Comparison of ENCODE assay signal across 8 cellular contexts in the genomic region with DNA sequence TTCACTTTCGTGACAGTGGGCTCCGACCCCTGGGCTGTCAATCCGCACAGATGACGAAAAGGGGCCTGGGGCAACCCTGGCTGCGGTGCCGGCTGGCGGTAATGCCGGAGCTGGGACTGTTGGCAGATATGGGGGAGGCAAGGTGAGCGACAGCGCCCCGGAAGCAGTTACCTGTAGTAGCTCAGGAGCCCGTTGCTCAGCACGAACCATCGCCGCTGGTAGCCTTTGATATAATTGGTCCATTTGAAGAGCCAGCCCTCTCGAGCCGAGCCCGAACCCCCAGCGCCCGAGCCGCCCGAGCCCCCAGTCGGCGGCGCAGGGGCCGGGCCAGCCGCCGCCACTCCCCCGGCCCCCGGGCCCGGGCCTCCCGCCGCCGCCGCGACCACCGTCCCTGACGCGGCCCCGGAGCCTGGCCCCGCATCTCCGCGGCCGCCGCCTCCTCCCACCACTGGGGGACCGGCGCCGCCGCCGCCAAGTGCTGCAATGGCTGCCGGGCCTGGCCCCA. TPM values are rescaled to one million over a fixed set of nuclear protein-coding genes. Genes with fewer than 3 reads are reported as not detected.
A peak's percentile ranks its signal among the peaks of the same experiment; 100 is the strongest.
DNase-seq lines count a peak whose midpoint lies in the region; ATAC-seq, FAIRE-seq and TF ChIP-seq lines count a peak whose summit lies in the region.

No MANE protein-coding gene starts in this region.

- H3K27ac ChIP-seq in iPS-18a (ENCODE audit: low read length): no peak overlapping the region
- H3K27ac ChIP-seq in small intestine (ENCODE audit: low read depth in 1 of 2, low read length in 1 of 2): peak overlapping the region; percentile 97

- DNase-seq in ACHN (peak; percentile 2), astrocyte of the cerebellum (ENCODE audit: low read depth) (no peak), small intestine (peak; percentile 71), AML-193 (lab: John Stamatoyannopoulos, UW) (no peak)

- H3K36me3 Mint-ChIP-seq in T-helper 1 cell treated with Interleukin-12 subunit alpha and Interleukin-12 subunit beta and Interleukin-4 antibody, amounts not matched to agents 30 μg/mL and 1 μg/mL, for 36 hours (ENCODE audit: low read depth): peaks cover 11% of the 10 kb centered on the region

- H3K9me3 Mint-ChIP-seq in T-helper 1 cell treated with Interleukin-12 subunit alpha and Interleukin-12 subunit beta and Interleukin-4 antibody, amounts not matched to agents 30 μg/mL and 1 μg/mL, for 36 hours: no peaks in the 10 kb centered on the region

- no peak for FAIRE-seq in small intestine (lab: Jason Lieb, UNC)

- peak overlapping the region; percentile 82 for H3K4me3 ChIP-seq in astrocyte of the cerebellum (ENCODE audit: low read depth, low read length)
- H3K4me3 ChIP-seq in iPS-18a (ENCODE audit: low read length): peak overlapping the region; percentile 93
- peak overlapping the region; percentile 88 to 98 for H3K4me3 ChIP-seq in small intestine (ENCODE audit: low read depth in 1 of 2, low read length in 2 of 2)

- H3K27me3 ChIP-seq in iPS-18a (ENCODE audit: control insufficient read depth, insufficient read depth, low read length) (no peaks in the 10 kb centered on the region), small intestine (ENCODE audit: control insufficient read depth in 2 of 2, insufficient read depth in 2 of 2, low read length in 2 of 2) (no peaks in the 10 kb centered on the region)

- no peak for TF ChIP-seq CTCF in astrocyte of the cerebellum (IDR thresholded peaks at IDR 0.05; ENCODE audit: low read depth, low read length, missing control alignments)

- H3K4me1 Mint-ChIP-seq in T-helper 1 cell treated with Interleukin-12 subunit alpha and Interleukin-12 subunit beta and Interleukin-4 antibody, amounts not matched to agents 30 μg/mL and 1 μg/mL, for 36 hours (ENCODE audit: low read depth): peaks cover 39% of the 10 kb centered on the region

- WGBS in small intestine, 3 donors: 0% methylated on average over 22 to 51 of the region's 51 CpGs

- H3K4me1 ChIP-seq in iPS-18a (ENCODE audit: control insufficient read depth, low read depth, low read length) (peaks cover 6% of the 10 kb centered on the region), small intestine (ENCODE audit: control insufficient read depth in 2 of 2, insufficient read depth in 1 of 2, low read depth in 1 of 2, low read length in 1 of 2) (peaks cover 4 to 24% of the 10 kb centered on the region in 2 donors)

- H3K9ac ChIP-seq in iPS-18a (ENCODE audit: low read length): peak overlapping the region; percentile 64

- H3K27ac Mint-ChIP-seq in T-helper 1 cell treated with Interleukin-12 subunit alpha and Interleukin-12 subunit beta and Interleukin-4 antibody, amounts not matched to agents 30 μg/mL and 1 μg/mL, for 36 hours: peak overlapping the region; percentile 92

- H3K36me3 ChIP-seq in iPS-18a (ENCODE audit: control insufficient read depth, low read depth, low read length) (peaks cover 10% of the 10 kb centered on the region), small intestine (ENCODE audit: control insufficient read depth in 2 of 2, insufficient read depth in 2 of 2, low read length in 2 of 2) (peaks cover 1 to 2% of the 10 kb centered on the region in 2 donors)

- ATAC-seq in GM19395 (IDR thresholded peaks at IDR 0.05; ENCODE audit: unreplicated experiment) (peak; percentile 21), HG03571 (IDR thresholded peaks at IDR 0.05; ENCODE audit: unreplicated experiment) (peak; percentile 7)

- in situ Hi-C loops in ACHN (cut with HindIII; ENCODE audit: low pct_ligation_motif_present, low pct_unique_long_range_greater_than_20kb, low sequenced_read_pairs) (no loop called here), astrocyte of the cerebellum (cut with HindIII; ENCODE audit: low sequenced_read_pairs) (no loop called here)

- peak overlapping the region; percentile 98 for H3K4me3 Mint-ChIP-seq in T-helper 1 cell treated with Interleukin-12 subunit alpha and Interleukin-12 subunit beta and Interleukin-4 antibody, amounts not matched to agents 30 μg/mL and 1 μg/mL, for 36 hours

- H3K9me3 ChIP-seq in iPS-18a (ENCODE audit: control insufficient read depth, low read depth, low read length) (no peaks in the 10 kb centered on the region), small intestine (ENCODE audit: control insufficient read depth, low read depth) (no peaks in the 10 kb centered on the region)

- H3K27me3 Mint-ChIP-seq in T-helper 1 cell treated with Interleukin-12 subunit alpha and Interleukin-12 subunit beta and Interleukin-4 antibody, amounts not matched to agents 30 μg/mL and 1 μg/mL, for 36 hours (ENCODE audit: low read depth): no peaks in the 10 kb centered on the region

RNA-seq across cellular contexts. Expression of a gene that starts 0.4 kb away (rescaled TPM):
- 10 to 100 TPM; 22.2 to 27.3 (median 25.9) TPM for polyA plus RNA-seq in small intestine

RNA-seq across cellular contexts. Expression of a gene that starts 53.7 kb away (rescaled TPM):
- polyA plus RNA-seq in small intestine: 10 to 100 TPM; 14.5 to 22.3 (median 15.7) TPM

Comparison
In these comparisons a context has a peak if more than half of its experiments do, and no peak if none do; other contexts are left out.
1. DNase-seq: peak in ACHN (single experiment) and small intestine (single experiment); none in astrocyte of the cerebellum (single experiment) and AML-193 (0 of 2).
2. Peak in every context shown above with its lines, with median percentiles within 50 percentile points of each other: H3K4me3 ChIP-seq.